Comparison of ENCODE assay signal across 8 cellular contexts in genomic region chr1:40711465-40712404, GRCh38. TPM values are rescaled to one million over a fixed set of nuclear protein-coding genes. Genes with fewer than 3 reads are reported as not detected.
DNase-seq lines count a peak whose midpoint lies in the region; ATAC-seq and TF ChIP-seq lines count a peak whose summit lies in the region.

No MANE protein-coding gene starts in this region.

- H3K36me3 Mint-ChIP-seq in activated CD8-positive, alpha-beta memory T cell treated with anti-CD3 and anti-CD28 coated beads, Interleukin-2, amount 10 ng/mL, durations not matched to agents 7 days and 5 days, result peaks cover 31% of the 10 kb centered on the region
- peaks cover 14% of the 10 kb centered on the region for H3K36me3 Mint-ChIP-seq in osteocyte (ENCODE audit: unreplicated experiment)

- H3K4me3 ChIP-seq in fibroblast of mammary gland (ENCODE audit: control insufficient read depth, low read depth, low read length), result no peak overlapping the region

- peak overlapping the region; percentile 97 for H3K27ac Mint-ChIP-seq in activated CD8-positive, alpha-beta memory T cell treated with anti-CD3 and anti-CD28 coated beads, Interleukin-2, amount 10 ng/mL, durations not matched to agents 7 days and 5 days
- peak overlapping the region; percentile 97 for H3K27ac Mint-ChIP-seq in osteocyte (ENCODE audit: unreplicated experiment)

- no peaks in the 10 kb centered on the region for H3K9me3 Mint-ChIP-seq in activated CD8-positive, alpha-beta memory T cell treated with anti-CD3 and anti-CD28 coated beads, Interleukin-2, amount 10 ng/mL, durations not matched to agents 7 days and 5 days (ENCODE audit: low read depth)
- no peaks in the 10 kb centered on the region for H3K9me3 Mint-ChIP-seq in osteocyte (ENCODE audit: unreplicated experiment)

- no peak for ATAC-seq in activated CD8-positive, alpha-beta memory T cell treated with anti-CD3 and anti-CD28 coated beads, Interleukin-2, amount 10 ng/mL, durations not matched to agents 7 days and 5 days
- ATAC-seq in SK-N-SH treated with all-trans-retinoic acid at 6 μM for 48 hours, result peak; percentile 10; the same call in 2 of the 3 replicates
- no peak for ATAC-seq in GM21723 (IDR thresholded peaks at IDR 0.05; ENCODE audit: unreplicated experiment)

- DNase-seq in activated CD8-positive, alpha-beta memory T cell treated with anti-CD3 and anti-CD28 coated beads, Interleukin-2, amount 10 ng/mL, durations not matched to agents 7 days and 5 days, result peak; percentile 43
- no peak for DNase-seq in activated CD8-positive, alpha-beta memory T cell treated with anti-CD3 and anti-CD28 coated beads for 24 hours
- DNase-seq in fibroblast of mammary gland (ENCODE audit: low read depth), result peak; percentile 54
- no peak for DNase-seq in osteocyte (ENCODE audit: extremely low spot score, unreplicated experiment)
- no peak for DNase-seq in NCI-H2081 treated with DMSO at 0.1 percent for 48 hours (lab: John Stamatoyannopoulos, UW)
- DNase-seq in NK-92 (lab: John Stamatoyannopoulos, UW; ENCODE audit: unreplicated experiment), result no peak

- no peaks in the 10 kb centered on the region for H3K27me3 Mint-ChIP-seq in activated CD8-positive, alpha-beta memory T cell treated with anti-CD3 and anti-CD28 coated beads, Interleukin-2, amount 10 ng/mL, durations not matched to agents 7 days and 5 days
- H3K27me3 Mint-ChIP-seq in osteocyte (ENCODE audit: unreplicated experiment), result no peaks in the 10 kb centered on the region

- CTCF ChIA-PET in activated CD8-positive, alpha-beta memory T cell treated with anti-CD3 and anti-CD28 coated beads, Interleukin-2, amount 10 ng/mL, durations not matched to agents 7 days and 5 days (lab: Charles Lee), result interaction anchor here (1.2 kb wide), 2 partner anchors 9 to 11 kb away, joined by 3 read pairs; no protein-coding TSS in a partner anchor

- H3K4me1 Mint-ChIP-seq in activated CD8-positive, alpha-beta memory T cell treated with anti-CD3 and anti-CD28 coated beads, Interleukin-2, amount 10 ng/mL, durations not matched to agents 7 days and 5 days, result peaks cover 62% of the 10 kb centered on the region
- peaks cover 43% of the 10 kb centered on the region for H3K4me1 Mint-ChIP-seq in osteocyte (ENCODE audit: unreplicated experiment)

- peak overlapping the region; percentile 66 for H3K4me3 Mint-ChIP-seq in activated CD8-positive, alpha-beta memory T cell treated with anti-CD3 and anti-CD28 coated beads, Interleukin-2, amount 10 ng/mL, durations not matched to agents 7 days and 5 days
- peak overlapping the region; percentile 99 for H3K4me3 Mint-ChIP-seq in osteocyte (ENCODE audit: unreplicated experiment)

- no peak for TF ChIP-seq CTCF in fibroblast of mammary gland (conservative IDR thresholded peaks at IDR 0.05; ENCODE audit: control insufficient read depth, insufficient read depth, low read depth, low read length)
- TF ChIP-seq CTCF in osteocyte (IDR thresholded peaks at IDR 0.05), result no peak

TF ChIP-seq in SK-N-SH treated with all-trans-retinoic acid at 6 μM for 48 hours, 23 proteins besides CTCF, POLR2A, EP300 and RAD21:
- no peak for TF ChIP-seq ZFP30 (CRISPR knock-in tag; IDR thresholded peaks at IDR 0.05)
- TF ChIP-seq POU6F1 (CRISPR knock-in tag; IDR thresholded peaks at IDR 0.05; ENCODE audit: borderline replicate concordance, low read depth), result no peak
- no peak for TF ChIP-seq ARNTL (CRISPR knock-in tag; IDR thresholded peaks at IDR 0.05; ENCODE audit: borderline replicate concordance, low read depth)
- TF ChIP-seq ISL1 (CRISPR knock-in tag; IDR thresholded peaks at IDR 0.05), result no peak
- no peak for TF ChIP-seq ZNF8 (CRISPR knock-in tag; IDR thresholded peaks at IDR 0.05)
- TF ChIP-seq CREB5 (CRISPR knock-in tag; IDR thresholded peaks at IDR 0.05; ENCODE audit: low read depth), result no peak
- no peak for TF ChIP-seq PPARA (CRISPR knock-in tag; IDR thresholded peaks at IDR 0.05; ENCODE audit: borderline replicate concordance)
- TF ChIP-seq RARB (CRISPR knock-in tag; IDR thresholded peaks at IDR 0.05), result no peak
- no peak for TF ChIP-seq ZC3H10 (CRISPR knock-in tag; IDR thresholded peaks at IDR 0.05)
- TF ChIP-seq CSRNP3 (CRISPR knock-in tag; IDR thresholded peaks at IDR 0.05), result no peak
- no peak for TF ChIP-seq GLIS3 (CRISPR knock-in tag; IDR thresholded peaks at IDR 0.05)
- no peak for TF ChIP-seq TCF4 (CRISPR knock-in tag; IDR thresholded peaks at IDR 0.05; ENCODE audit: borderline replicate concordance)
- TF ChIP-seq ESRRG (CRISPR knock-in tag; IDR thresholded peaks at IDR 0.05), result no peak
- TF ChIP-seq ZFP3 (CRISPR knock-in tag; IDR thresholded peaks at IDR 0.05), result no peak
- TF ChIP-seq ZNF70 (CRISPR knock-in tag; IDR thresholded peaks at IDR 0.05), result no peak
- TF ChIP-seq SNAI2 (CRISPR knock-in tag; IDR thresholded peaks at IDR 0.05), result no peak
- no peak for TF ChIP-seq TSHZ2 (CRISPR knock-in tag; IDR thresholded peaks at IDR 0.05)

RNA-seq across cellular contexts. Expression of gene NFYC, which starts 20.2 kb away (rescaled TPM):
- total RNA-seq in activated CD8-positive, alpha-beta memory T cell treated with anti-CD3 and anti-CD28 coated beads, Interleukin-2, amount 10 ng/mL, durations not matched to agents 7 days and 5 days, result 10 to 100 TPM; 71.1 to 91.2 TPM
- 49.0 and 53.4 TPM in 2 replicates for total RNA-seq in osteocyte

RNA-seq across cellular contexts. Expression of gene RIMS3, which starts 46.3 kb away (rescaled TPM):
- total RNA-seq in activated CD8-positive, alpha-beta memory T cell treated with anti-CD3 and anti-CD28 coated beads, Interleukin-2, amount 10 ng/mL, durations not matched to agents 7 days and 5 days, result 1 to 10 TPM; 2.1 to 5.3 TPM
- total RNA-seq in osteocyte, result 16.5 and 17.0 TPM in 2 replicates

Comparison
In these comparisons a context has a peak if more than half of its experiments do, and no peak if none do; other contexts are left out.
1. DNase-seq: peak in activated CD8-positive, alpha-beta memory T cell treated with anti-CD3 and anti-CD28 coated beads, Interleukin-2, amount 10 ng/mL, durations not matched to agents 7 days and 5 days (single experiment) and fibroblast of mammary gland (single experiment); none in activated CD8-positive, alpha-beta memory T cell treated with anti-CD3 and anti-CD28 coated beads for 24 hours (single experiment), osteocyte (single experiment), NCI-H2081 treated with DMSO at 0.1 percent for 48 hours (single experiment) and NK-92 (single experiment).